Comparison of ENCODE assay signal across 1 cellular context in the genomic region with DNA sequence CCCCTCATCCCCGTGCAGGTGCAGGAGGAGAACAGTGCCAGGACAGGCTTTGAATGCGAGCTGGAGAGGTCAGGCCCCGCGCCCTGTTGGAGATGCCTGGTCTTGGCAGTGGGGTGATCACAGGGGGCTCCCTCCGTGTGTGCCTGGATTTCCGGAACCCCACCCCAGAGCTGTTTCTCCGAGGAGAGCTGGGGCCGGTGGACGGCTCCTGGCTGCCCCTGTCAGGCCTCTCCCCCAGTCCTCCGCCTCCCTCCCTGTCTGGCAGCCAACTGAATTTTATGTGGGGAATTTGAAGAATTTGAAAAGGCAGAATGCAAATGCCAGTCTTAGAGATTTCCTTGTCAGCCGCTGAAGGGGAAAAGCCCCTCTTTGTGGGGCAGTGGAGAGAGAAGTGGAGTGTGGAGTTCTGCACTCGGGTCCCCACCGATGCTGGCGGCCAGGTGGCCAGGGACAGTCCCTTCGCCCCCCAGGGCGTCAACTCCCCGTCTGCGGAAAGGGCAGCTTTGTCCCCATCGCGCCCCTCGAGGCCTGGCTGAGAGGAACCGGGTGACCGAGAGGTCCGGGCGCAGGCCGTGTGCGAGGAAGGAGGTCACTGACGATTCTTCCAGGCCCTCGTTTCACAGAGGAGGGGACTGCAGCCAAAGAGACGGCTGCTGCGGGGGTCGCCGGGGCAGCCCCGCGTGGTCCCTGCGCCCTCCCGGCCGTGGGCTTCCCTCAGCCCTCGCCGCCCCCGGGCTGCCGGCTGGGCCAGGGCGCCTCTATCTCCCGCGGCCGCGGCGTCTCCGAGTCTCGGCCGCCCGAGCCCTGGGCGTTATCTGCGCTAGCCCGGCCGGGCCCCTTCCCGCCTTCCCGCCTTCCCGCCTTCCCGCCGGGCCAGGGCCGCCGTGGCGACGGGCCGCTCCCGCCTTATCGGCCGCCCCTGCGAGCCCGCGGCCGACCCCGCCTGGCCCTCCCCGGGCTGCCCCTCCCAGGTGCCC.
A peak's percentile ranks its signal among the peaks of the same experiment; 100 is the strongest.
TF ChIP-seq lines count a peak whose summit lies in the region.

No MANE protein-coding gene starts in this region.

TF ChIP-seq in WTC11, 78 proteins besides CTCF, POLR2A, EP300 and RAD21 (continued from another document):
- TF ChIP-seq, protein P1, sequence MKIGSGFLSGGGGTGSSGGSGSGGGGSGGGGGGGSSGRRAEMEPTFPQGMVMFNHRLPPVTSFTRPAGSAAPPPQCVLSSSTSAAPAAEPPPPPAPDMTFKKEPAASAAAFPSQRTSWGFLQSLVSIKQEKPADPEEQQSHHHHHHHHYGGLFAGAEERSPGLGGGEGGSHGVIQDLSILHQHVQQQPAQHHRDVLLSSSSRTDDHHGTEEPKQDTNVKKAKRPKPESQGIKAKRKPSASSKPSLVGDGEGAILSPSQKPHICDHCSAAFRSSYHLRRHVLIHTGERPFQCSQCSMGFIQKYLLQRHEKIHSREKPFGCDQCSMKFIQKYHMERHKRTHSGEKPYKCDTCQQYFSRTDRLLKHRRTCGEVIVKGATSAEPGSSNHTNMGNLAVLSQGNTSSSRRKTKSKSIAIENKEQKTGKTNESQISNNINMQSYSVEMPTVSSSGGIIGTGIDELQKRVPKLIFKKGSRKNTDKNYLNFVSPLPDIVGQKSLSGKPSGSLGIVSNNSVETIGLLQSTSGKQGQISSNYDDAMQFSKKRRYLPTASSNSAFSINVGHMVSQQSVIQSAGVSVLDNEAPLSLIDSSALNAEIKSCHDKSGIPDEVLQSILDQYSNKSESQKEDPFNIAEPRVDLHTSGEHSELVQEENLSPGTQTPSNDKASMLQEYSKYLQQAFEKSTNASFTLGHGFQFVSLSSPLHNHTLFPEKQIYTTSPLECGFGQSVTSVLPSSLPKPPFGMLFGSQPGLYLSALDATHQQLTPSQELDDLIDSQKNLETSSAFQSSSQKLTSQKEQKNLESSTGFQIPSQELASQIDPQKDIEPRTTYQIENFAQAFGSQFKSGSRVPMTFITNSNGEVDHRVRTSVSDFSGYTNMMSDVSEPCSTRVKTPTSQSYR (CRISPR knock-in tag; IDR thresholded peaks at IDR 0.05), result 0 out of 2 replicates have a peak, but pooled peaks have one; percentile 55
- TF ChIP-seq CREB1 (CRISPR knock-in tag; IDR thresholded peaks at IDR 0.05) (peak; percentile 71), NFYB (CRISPR knock-in tag; conservative IDR thresholded peaks at IDR 0.05; ENCODE audit: low read depth) (no peak), HMGA2 (CRISPR knock-in tag; IDR thresholded peaks at IDR 0.05) (0 out of 2 replicates have a peak, but pooled peaks have one; percentile 3), FOXP1 (CRISPR knock-in tag; IDR thresholded peaks at IDR 0.05; ENCODE audit: borderline replicate concordance) (peak; percentile 84; the same call in 1 of the 2 replicates), ETV6 (CRISPR knock-in tag; IDR thresholded peaks at IDR 0.05) (0 out of 2 replicates have a peak, but pooled peaks have one; percentile 43), KAT7 (CRISPR knock-in tag; IDR thresholded peaks at IDR 0.05; ENCODE audit: borderline replicate concordance) (peak; percentile 2; the same call in 1 of the 2 replicates), FOXK1 (CRISPR knock-in tag; IDR thresholded peaks at IDR 0.05) (peak; percentile 35; the same call in 1 of the 2 replicates), NFE2L1 (CRISPR knock-in tag; IDR thresholded peaks at IDR 0.05) (no peak), SMAD3 (CRISPR knock-in tag; IDR thresholded peaks at IDR 0.05; ENCODE audit: borderline replicate concordance) (no peak), ZNF416 (CRISPR knock-in tag; IDR thresholded peaks at IDR 0.05) (0 out of 2 replicates have a peak, but pooled peaks have one; percentile 20)
- TF ChIP-seq, protein P2, sequence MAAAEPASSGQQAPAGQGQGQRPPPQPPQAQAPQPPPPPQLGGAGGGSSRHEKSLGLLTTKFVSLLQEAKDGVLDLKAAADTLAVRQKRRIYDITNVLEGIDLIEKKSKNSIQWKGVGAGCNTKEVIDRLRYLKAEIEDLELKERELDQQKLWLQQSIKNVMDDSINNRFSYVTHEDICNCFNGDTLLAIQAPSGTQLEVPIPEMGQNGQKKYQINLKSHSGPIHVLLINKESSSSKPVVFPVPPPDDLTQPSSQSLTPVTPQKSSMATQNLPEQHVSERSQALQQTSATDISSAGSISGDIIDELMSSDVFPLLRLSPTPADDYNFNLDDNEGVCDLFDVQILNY (CRISPR knock-in tag; IDR thresholded peaks at IDR 0.05), result 0 out of 2 replicates have a peak, but pooled peaks have one; percentile 37
- TF ChIP-seq, protein P3, sequence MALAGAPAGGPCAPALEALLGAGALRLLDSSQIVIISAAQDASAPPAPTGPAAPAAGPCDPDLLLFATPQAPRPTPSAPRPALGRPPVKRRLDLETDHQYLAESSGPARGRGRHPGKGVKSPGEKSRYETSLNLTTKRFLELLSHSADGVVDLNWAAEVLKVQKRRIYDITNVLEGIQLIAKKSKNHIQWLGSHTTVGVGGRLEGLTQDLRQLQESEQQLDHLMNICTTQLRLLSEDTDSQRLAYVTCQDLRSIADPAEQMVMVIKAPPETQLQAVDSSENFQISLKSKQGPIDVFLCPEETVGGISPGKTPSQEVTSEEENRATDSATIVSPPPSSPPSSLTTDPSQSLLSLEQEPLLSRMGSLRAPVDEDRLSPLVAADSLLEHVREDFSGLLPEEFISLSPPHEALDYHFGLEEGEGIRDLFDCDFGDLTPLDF (CRISPR knock-in tag; IDR thresholded peaks at IDR 0.05), result 0 out of 2 replicates have a peak, but pooled peaks have one; percentile 51
- TF ChIP-seq, protein P4, sequence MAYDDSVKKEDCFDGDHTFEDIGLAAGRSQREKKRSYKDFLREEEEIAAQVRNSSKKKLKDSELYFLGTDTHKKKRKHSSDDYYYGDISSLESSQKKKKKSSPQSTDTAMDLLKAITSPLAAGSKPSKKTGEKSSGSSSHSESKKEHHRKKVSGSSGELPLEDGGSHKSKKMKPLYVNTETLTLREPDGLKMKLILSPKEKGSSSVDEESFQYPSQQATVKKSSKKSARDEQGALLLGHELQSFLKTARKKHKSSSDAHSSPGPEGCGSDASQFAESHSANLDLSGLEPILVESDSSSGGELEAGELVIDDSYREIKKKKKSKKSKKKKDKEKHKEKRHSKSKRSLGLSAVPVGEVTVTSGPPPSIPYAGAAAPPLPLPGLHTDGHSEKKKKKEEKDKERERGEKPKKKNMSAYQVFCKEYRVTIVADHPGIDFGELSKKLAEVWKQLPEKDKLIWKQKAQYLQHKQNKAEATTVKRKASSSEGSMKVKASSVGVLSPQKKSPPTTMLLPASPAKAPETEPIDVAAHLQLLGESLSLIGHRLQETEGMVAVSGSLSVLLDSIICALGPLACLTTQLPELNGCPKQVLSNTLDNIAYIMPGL (CRISPR knock-in tag; IDR thresholded peaks at IDR 0.05), result no peak; the same call in 1 of the 2 replicates
- TF ChIP-seq, protein P5, sequence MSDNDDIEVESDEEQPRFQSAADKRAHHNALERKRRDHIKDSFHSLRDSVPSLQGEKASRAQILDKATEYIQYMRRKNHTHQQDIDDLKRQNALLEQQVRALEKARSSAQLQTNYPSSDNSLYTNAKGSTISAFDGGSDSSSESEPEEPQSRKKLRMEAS (CRISPR knock-in tag; IDR thresholded peaks at IDR 0.05), result peak; percentile 65; the same call in 1 of the 2 replicates
- TF ChIP-seq, protein P6, sequence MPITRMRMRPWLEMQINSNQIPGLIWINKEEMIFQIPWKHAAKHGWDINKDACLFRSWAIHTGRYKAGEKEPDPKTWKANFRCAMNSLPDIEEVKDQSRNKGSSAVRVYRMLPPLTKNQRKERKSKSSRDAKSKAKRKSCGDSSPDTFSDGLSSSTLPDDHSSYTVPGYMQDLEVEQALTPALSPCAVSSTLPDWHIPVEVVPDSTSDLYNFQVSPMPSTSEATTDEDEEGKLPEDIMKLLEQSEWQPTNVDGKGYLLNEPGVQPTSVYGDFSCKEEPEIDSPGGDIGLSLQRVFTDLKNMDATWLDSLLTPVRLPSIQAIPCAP (CRISPR knock-in tag; IDR thresholded peaks at IDR 0.05), result 0 out of 2 replicates have a peak, but pooled peaks have one; percentile 52
- TF ChIP-seq, protein P7, sequence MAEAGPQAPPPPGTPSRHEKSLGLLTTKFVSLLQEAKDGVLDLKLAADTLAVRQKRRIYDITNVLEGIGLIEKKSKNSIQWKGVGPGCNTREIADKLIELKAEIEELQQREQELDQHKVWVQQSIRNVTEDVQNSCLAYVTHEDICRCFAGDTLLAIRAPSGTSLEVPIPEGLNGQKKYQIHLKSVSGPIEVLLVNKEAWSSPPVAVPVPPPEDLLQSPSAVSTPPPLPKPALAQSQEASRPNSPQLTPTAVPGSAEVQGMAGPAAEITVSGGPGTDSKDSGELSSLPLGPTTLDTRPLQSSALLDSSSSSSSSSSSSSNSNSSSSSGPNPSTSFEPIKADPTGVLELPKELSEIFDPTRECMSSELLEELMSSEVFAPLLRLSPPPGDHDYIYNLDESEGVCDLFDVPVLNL (CRISPR knock-in tag; IDR thresholded peaks at IDR 0.05; ENCODE audit: borderline replicate concordance, low read depth), result 0 out of 2 replicates have a peak, but pooled peaks have one; percentile 46
- TF ChIP-seq, protein P8, sequence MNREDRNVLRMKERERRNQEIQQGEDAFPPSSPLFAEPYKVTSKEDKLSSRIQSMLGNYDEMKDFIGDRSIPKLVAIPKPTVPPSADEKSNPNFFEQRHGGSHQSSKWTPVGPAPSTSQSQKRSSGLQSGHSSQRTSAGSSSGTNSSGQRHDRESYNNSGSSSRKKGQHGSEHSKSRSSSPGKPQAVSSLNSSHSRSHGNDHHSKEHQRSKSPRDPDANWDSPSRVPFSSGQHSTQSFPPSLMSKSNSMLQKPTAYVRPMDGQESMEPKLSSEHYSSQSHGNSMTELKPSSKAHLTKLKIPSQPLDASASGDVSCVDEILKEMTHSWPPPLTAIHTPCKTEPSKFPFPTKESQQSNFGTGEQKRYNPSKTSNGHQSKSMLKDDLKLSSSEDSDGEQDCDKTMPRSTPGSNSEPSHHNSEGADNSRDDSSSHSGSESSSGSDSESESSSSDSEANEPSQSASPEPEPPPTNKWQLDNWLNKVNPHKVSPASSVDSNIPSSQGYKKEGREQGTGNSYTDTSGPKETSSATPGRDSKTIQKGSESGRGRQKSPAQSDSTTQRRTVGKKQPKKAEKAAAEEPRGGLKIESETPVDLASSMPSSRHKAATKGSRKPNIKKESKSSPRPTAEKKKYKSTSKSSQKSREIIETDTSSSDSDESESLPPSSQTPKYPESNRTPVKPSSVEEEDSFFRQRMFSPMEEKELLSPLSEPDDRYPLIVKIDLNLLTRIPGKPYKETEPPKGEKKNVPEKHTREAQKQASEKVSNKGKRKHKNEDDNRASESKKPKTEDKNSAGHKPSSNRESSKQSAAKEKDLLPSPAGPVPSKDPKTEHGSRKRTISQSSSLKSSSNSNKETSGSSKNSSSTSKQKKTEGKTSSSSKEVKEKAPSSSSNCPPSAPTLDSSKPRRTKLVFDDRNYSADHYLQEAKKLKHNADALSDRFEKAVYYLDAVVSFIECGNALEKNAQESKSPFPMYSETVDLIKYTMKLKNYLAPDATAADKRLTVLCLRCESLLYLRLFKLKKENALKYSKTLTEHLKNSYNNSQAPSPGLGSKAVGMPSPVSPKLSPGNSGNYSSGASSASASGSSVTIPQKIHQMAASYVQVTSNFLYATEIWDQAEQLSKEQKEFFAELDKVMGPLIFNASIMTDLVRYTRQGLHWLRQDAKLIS (CRISPR knock-in tag; IDR thresholded peaks at IDR 0.05; ENCODE audit: borderline replicate concordance), result 0 out of 2 replicates have a peak, but pooled peaks have one; percentile 30
